Comparison of ENCODE assay signal across 17 cellular contexts in the genomic region with DNA sequence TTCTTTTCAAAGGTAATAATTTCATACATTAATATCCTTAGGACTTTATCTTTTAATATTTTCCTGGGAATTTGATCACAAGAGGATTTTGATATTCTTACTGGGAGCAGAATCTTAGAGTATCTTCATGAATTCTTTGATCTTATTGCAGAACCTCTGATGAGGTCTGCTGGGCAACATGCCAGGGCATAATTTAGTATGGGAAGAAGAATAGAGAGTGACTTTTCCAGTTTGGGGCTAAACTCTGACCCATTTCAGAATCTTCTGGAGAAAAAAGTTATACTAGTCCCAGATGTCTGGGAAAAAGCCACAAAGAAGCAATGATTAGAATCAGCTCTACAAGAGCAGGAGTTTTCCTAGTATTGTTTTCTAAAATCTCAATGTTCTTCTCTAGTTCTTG.
"Had no signal": no experiment of that assay in that cellular context is flagged by ENCODE, and none has a peak within 500 bp of the region (broad histone marks: within the 10 kb centered on the region; RNA-seq: fewer than 3 reads in every experiment).

No MANE protein-coding gene starts in this region.

- H3K4me3 ChIP-seq: sigmoid colon, stomach had no signal

- ATAC-seq: activated T-cell treated with anti-CD3 and anti-CD28 coated beads, Interleukin-2, amount 50 U/mL, for 72 hours; effector memory CD8-positive, alpha-beta T cell; foreskin keratinocyte had no signal

- H3K4me1 Mint-ChIP-seq: activated naive CD8-positive, alpha-beta T cell treated with anti-CD3 and anti-CD28 coated beads, Interleukin-2, amount 10 ng/mL, durations not matched to agents 7 days and 5 days had no signal

- H3K36me3 Mint-ChIP-seq: activated naive CD8-positive, alpha-beta T cell treated with anti-CD3 and anti-CD28 coated beads, Interleukin-2, amount 10 ng/mL, durations not matched to agents 7 days and 5 days had no signal

- H3K27ac Mint-ChIP-seq: activated CD4-positive, alpha-beta T cell treated with anti-CD3 and anti-CD28 coated beads, Interleukin-2, amount 10 ng/mL, durations not matched to agents 7 days and 5 days; activated naive CD8-positive, alpha-beta T cell treated with anti-CD3 and anti-CD28 coated beads, Interleukin-2, amount 10 ng/mL, durations not matched to agents 7 days and 5 days; activated T-cell treated with anti-CD3 and anti-CD28 coated beads, Interleukin-2, amount 50 U/mL, for 72 hours; dendritic cell treated with granulocyte-macrophage colony-stimulating factor and Interleukin-4, amounts not matched to agents 40 ng/mL and 50 ng/mL, for 4 days; effector memory CD8-positive, alpha-beta T cell; nephron progenitor cell had no signal

- H3K27ac ChIP-seq: foreskin keratinocyte, sigmoid colon, stomach had no signal

- DNase-seq: activated CD4-positive, alpha-beta T cell treated with anti-CD3 and anti-CD28 coated beads, Interleukin-2, amount 10 ng/mL, durations not matched to agents 7 days and 5 days; activated CD8-positive, alpha-beta memory T cell treated with anti-CD3 and anti-CD28 coated beads, Interleukin-2, amount 50 U/mL, for 48 hours; activated gamma-delta T cell; activated naive CD8-positive, alpha-beta T cell treated with anti-CD3 and anti-CD28 coated beads, Interleukin-2, amount 10 ng/mL, durations not matched to agents 7 days and 5 days; activated T-cell treated with anti-CD3 and anti-CD28 coated beads, Interleukin-2, amount 50 U/mL, for 72 hours; anterior cingulate cortex; effector memory CD8-positive, alpha-beta T cell; foreskin keratinocyte; glutamatergic neuron; hypothalamus; kidney glomerular epithelial cell; nephron progenitor cell; sigmoid colon; stimulated activated CD4-positive, alpha-beta T cell treated with anti-CD3 and anti-CD28 coated beads, Interleukin-12 subunit alpha, Interleukin-12 subunit beta, amount 100 ng/mL, for 4 hours; stimulated activated CD4-positive, alpha-beta T cell treated with anti-CD3 and anti-CD28 coated beads, Interleukin-2, amount 100 ng/mL, for 24 hours; stomach had no signal

- H3K9me3 Mint-ChIP-seq: activated CD4-positive, alpha-beta T cell treated with anti-CD3 and anti-CD28 coated beads, Interleukin-2, amount 10 ng/mL, durations not matched to agents 7 days and 5 days; activated naive CD8-positive, alpha-beta T cell treated with anti-CD3 and anti-CD28 coated beads, Interleukin-2, amount 10 ng/mL, durations not matched to agents 7 days and 5 days; activated T-cell treated with anti-CD3 and anti-CD28 coated beads, Interleukin-2, amount 50 U/mL, for 72 hours; dendritic cell treated with granulocyte-macrophage colony-stimulating factor and Interleukin-4, amounts not matched to agents 40 ng/mL and 50 ng/mL, for 4 days; effector memory CD8-positive, alpha-beta T cell; nephron progenitor cell had no signal

- H3K27me3 Mint-ChIP-seq: activated naive CD8-positive, alpha-beta T cell treated with anti-CD3 and anti-CD28 coated beads, Interleukin-2, amount 10 ng/mL, durations not matched to agents 7 days and 5 days; dendritic cell treated with granulocyte-macrophage colony-stimulating factor and Interleukin-4, amounts not matched to agents 40 ng/mL and 50 ng/mL, for 4 days; effector memory CD8-positive, alpha-beta T cell had no signal

- H3K4me3 Mint-ChIP-seq: activated CD4-positive, alpha-beta T cell treated with anti-CD3 and anti-CD28 coated beads, Interleukin-2, amount 10 ng/mL, durations not matched to agents 7 days and 5 days; activated naive CD8-positive, alpha-beta T cell treated with anti-CD3 and anti-CD28 coated beads, Interleukin-2, amount 10 ng/mL, durations not matched to agents 7 days and 5 days; activated T-cell treated with anti-CD3 and anti-CD28 coated beads, Interleukin-2, amount 50 U/mL, for 72 hours; dendritic cell treated with granulocyte-macrophage colony-stimulating factor and Interleukin-4, amounts not matched to agents 40 ng/mL and 50 ng/mL, for 4 days; effector memory CD8-positive, alpha-beta T cell; nephron progenitor cell had no signal
